12 cellular contexts compared by ENCODE assay signal in genomic region chr3:102113421-102114041, GRCh38.
DNase-seq lines count a peak whose midpoint lies in the region; ATAC-seq, FAIRE-seq and TF ChIP-seq lines count a peak whose summit lies in the region.
"Had no signal": no experiment of that assay in that cellular context is flagged by ENCODE, and none has a peak within 500 bp of the region (broad histone marks: within the 10 kb centered on the region; RNA-seq: fewer than 3 reads in every experiment).

No MANE protein-coding gene starts in this region.

- no peak for FAIRE-seq in astrocyte (lab: Jason Lieb, UNC)

- H3K27ac ChIP-seq in C4-2B (peak overlapping the region; percentile 46), astrocyte (ENCODE audit: low read depth, low read length) (no peak overlapping the region), aorta (ENCODE audit: low read depth in 1 of 2, low read length in 2 of 2) (no peak overlapping the region)
- peak overlapping the region; percentile 69 for H3K27ac ChIP-seq in naive thymus-derived CD4-positive, alpha-beta T cell (ENCODE audit: low read depth, low read length)

- DNase-seq in HuH-7.5 (ENCODE audit: low spot score) (peak; percentile 20), astrocyte (ENCODE audit: low read depth) (no peak), NCI-H524 treated with DMSO at 0.1 percent for 48 hours (lab: John Stamatoyannopoulos, UW) (no peak), aorta (no peak), NCI-H82 (lab: John Stamatoyannopoulos, UW) (no peak)
- peak in 1 of 9 donors; percentile 16 for DNase-seq in naive thymus-derived CD4-positive, alpha-beta T cell
- DNase-seq: endodermal cell, NCI-H2171, T-helper 9 cell had no signal

- H3K4me2 ChIP-seq in astrocyte (ENCODE audit: low read length): no peak overlapping the region

- no peak for ATAC-seq in naive thymus-derived CD4-positive, alpha-beta T cell
- no peak for ATAC-seq in aorta (ENCODE audit: low FRiP score)
- ATAC-seq in HG03025 (IDR thresholded peaks at IDR 0.05; ENCODE audit: low FRiP score, unreplicated experiment): no peak

- H3K4me3 ChIP-seq in astrocyte (ENCODE audit: insufficient read depth, low read depth, low read length) (no peak overlapping the region), aorta (ENCODE audit: low read length in 2 of 2) (no peak overlapping the region)
- H3K4me3 ChIP-seq in naive thymus-derived CD4-positive, alpha-beta T cell (ENCODE audit: low read length): no peak overlapping the region

- 64 to 67% methylated on average over 11 of the region's 11 CpGs for WGBS in aorta, 2 donors

- no peaks in the 10 kb centered on the region for H3K36me3 ChIP-seq in astrocyte (ENCODE audit: insufficient read depth, low read length)
- no peaks in the 10 kb centered on the region for H3K36me3 ChIP-seq in naive thymus-derived CD4-positive, alpha-beta T cell (ENCODE audit: control insufficient read depth in 2 of 3, insufficient read depth in 3 of 3, low read length in 3 of 3)
- H3K36me3 ChIP-seq in aorta (ENCODE audit: control insufficient read depth in 1 of 2, insufficient read depth in 2 of 2, low read length in 1 of 2): no peaks in the 10 kb centered on the region

- no peaks in the 10 kb centered on the region for H4K20me1 ChIP-seq in astrocyte (ENCODE audit: insufficient read depth, low read length)

- no peak overlapping the region for H3K4me3 Mint-ChIP-seq in astrocyte (ENCODE audit: unreplicated experiment)
- H3K4me3 Mint-ChIP-seq in naive thymus-derived CD4-positive, alpha-beta T cell: peak overlapping the region in 9 of 10 donors; percentile 6 to 63 (median 26)
- H3K4me3 Mint-ChIP-seq: brain, endodermal cell had no signal

- intact Hi-C loops in naive thymus-derived CD4-positive, alpha-beta T cell (cut with micrococcal nuclease): loop anchor here (1.0 to 10.0 kb wide), 19 partner anchors 9 to 427 kb away; partner anchors contain the start of genes NFKBIZ (in 1 of the 2) and RPL24 (in 1 of the 2)
- intact Hi-C loops in aorta (cut with DNase I): no loop called here

- no peaks in the 10 kb centered on the region for H3K4me1 ChIP-seq in astrocyte (ENCODE audit: insufficient read depth, low read length)
- peaks cover 0 to 29% of the 10 kb centered on the region in 2 donors for H3K4me1 ChIP-seq in naive thymus-derived CD4-positive, alpha-beta T cell (ENCODE audit: control insufficient read depth in 2 of 2, insufficient read depth in 2 of 2, low read length in 2 of 2)
- H3K4me1 ChIP-seq in aorta (ENCODE audit: control insufficient read depth in 1 of 2, insufficient read depth in 2 of 2, low read length in 2 of 2): no peaks in the 10 kb centered on the region

- H3K79me2 ChIP-seq in astrocyte (ENCODE audit: insufficient read depth, low read length): no peaks in the 10 kb centered on the region

- H3K27ac Mint-ChIP-seq in astrocyte (ENCODE audit: unreplicated experiment): peak overlapping the region; percentile 28
- peak overlapping the region; percentile 88 to 99 (median 93) for H3K27ac Mint-ChIP-seq in naive thymus-derived CD4-positive, alpha-beta T cell
- H3K27ac Mint-ChIP-seq: endodermal cell had no signal

- H3K9me3 ChIP-seq in astrocyte (ENCODE audit: insufficient read depth, low read depth, low read length): no peaks in the 10 kb centered on the region
- H3K9me3 ChIP-seq in naive thymus-derived CD4-positive, alpha-beta T cell (ENCODE audit: control insufficient read depth in 2 of 3, low read length in 3 of 3): no peaks in the 10 kb centered on the region
- H3K9me3 ChIP-seq in aorta (ENCODE audit: control insufficient read depth, low read length): peaks cover 2% of the 10 kb centered on the region

- H3K27me3 ChIP-seq in astrocyte (ENCODE audit: insufficient read depth, low read length) (no peaks in the 10 kb centered on the region), aorta (ENCODE audit: control insufficient read depth in 1 of 2, insufficient read depth in 2 of 2, low read length in 1 of 2) (no peaks in the 10 kb centered on the region)
- H3K27me3 ChIP-seq in naive thymus-derived CD4-positive, alpha-beta T cell (ENCODE audit: control insufficient read depth in 2 of 2, insufficient read depth in 2 of 2, low read length in 2 of 2): no peaks in the 10 kb centered on the region

- POLR2A ChIA-PET in naive thymus-derived CD4-positive, alpha-beta T cell (lab: Charles Lee): interaction anchor here (0.6 to 3.1 kb wide), 18 partner anchors 11 to 1854 kb away, joined by 3 to 25 read pairs (median 3); partner anchors contain the start of gene NFKBIZ

- H3K9ac ChIP-seq in astrocyte (ENCODE audit: low read length): no peak overlapping the region

- H3K9me3 Mint-ChIP-seq in astrocyte (ENCODE audit: unreplicated experiment): peaks cover 2% of the 10 kb centered on the region
- H3K9me3 Mint-ChIP-seq in naive thymus-derived CD4-positive, alpha-beta T cell: peaks cover 0 to 30% (median 2%) of the 10 kb centered on the region in 11 donors
- H3K9me3 Mint-ChIP-seq: endodermal cell had no signal

- no peaks in the 10 kb centered on the region for H3K27me3 Mint-ChIP-seq in astrocyte (ENCODE audit: low read depth, unreplicated experiment)
- H3K27me3 Mint-ChIP-seq in naive thymus-derived CD4-positive, alpha-beta T cell: no peaks in the 10 kb centered on the region
- H3K27me3 Mint-ChIP-seq: brain had no signal

- H2AFZ ChIP-seq in astrocyte (ENCODE audit: low read depth, low read length): no peak overlapping the region

- CTCF ChIA-PET in naive thymus-derived CD4-positive, alpha-beta T cell (lab: Charles Lee): interaction anchor here (2.1 to 2.8 kb wide), 2 partner anchors 34 to 112 kb away, joined by 8 to 11 read pairs; no protein-coding TSS in a partner anchor

- no peaks in the 10 kb centered on the region for H3K36me3 Mint-ChIP-seq in astrocyte (ENCODE audit: low read depth, unreplicated experiment)
- peaks cover 0 to 37% (median 0%) of the 10 kb centered on the region in 5 donors for H3K36me3 Mint-ChIP-seq in naive thymus-derived CD4-positive, alpha-beta T cell
- H3K36me3 Mint-ChIP-seq: brain had no signal

- no peak for TF ChIP-seq CTCF in C4-2B (conservative IDR thresholded peaks at IDR 0.05)
- no peak for TF ChIP-seq CTCF in astrocyte (IDR thresholded peaks at IDR 0.05; ENCODE audit: insufficient read depth, low read depth, low read length)

- no peaks in the 10 kb centered on the region for H3K4me1 Mint-ChIP-seq in astrocyte (ENCODE audit: low read depth, unreplicated experiment)
- H3K4me1 Mint-ChIP-seq in naive thymus-derived CD4-positive, alpha-beta T cell: peaks cover 9 to 61% (median 44%) of the 10 kb centered on the region in 7 donors
- H3K4me1 Mint-ChIP-seq: brain, endodermal cell had no signal

Comparison
In these comparisons a context has a peak if more than half of its experiments do, and no peak if none do; other contexts are left out.
1. H3K27ac ChIP-seq: peak in C4-2B (single experiment) and naive thymus-derived CD4-positive, alpha-beta T cell (single experiment); none in astrocyte (single experiment) and aorta (0 of 2).
2. intact Hi-C loops: an anchor here in naive thymus-derived CD4-positive, alpha-beta T cell (1.0 to 10.0 kb wide); none called in aorta.